ENCODE assay signal across 12 cellular contexts in genomic region chr7:77426521-77427051, GRCh38. TPM values are rescaled to one million over a fixed set of nuclear protein-coding genes. Genes with fewer than 3 reads are reported as not detected.
DNase-seq lines count a peak whose midpoint lies in the region; ATAC-seq, FAIRE-seq and TF ChIP-seq lines count a peak whose summit lies in the region.
"Had no signal": no experiment of that assay in that cellular context is flagged by ENCODE, and none has a peak within 500 bp of the region (broad histone marks: within the 10 kb centered on the region; RNA-seq: fewer than 3 reads in every experiment).

No MANE protein-coding gene starts in this region.

- peak overlapping the region; percentile 69 for H3K4me3 Mint-ChIP-seq in neural crest cell
- H3K4me3 Mint-ChIP-seq: activated T-helper 1 cell treated with anti-CD3 and anti-CD28 coated beads, Interleukin-12 subunit alpha, Interleukin-12 subunit beta, Interleukin-2, Interleukin-4 antibody, amounts not matched to agents 30 ng/mL and 10 ng/mL and 1 ng/mL, durations not matched to agents 14 hours and 24 hours and 36 hours had no signal

- no peaks in the 10 kb centered on the region for H3K36me3 Mint-ChIP-seq in neural crest cell (ENCODE audit: low read depth)

- H3K27me3 Mint-ChIP-seq in neural crest cell (ENCODE audit: low read depth), result no peaks in the 10 kb centered on the region

- WGBS in gastroesophageal sphincter (ENCODE audit: low coverage in 1 of 2), 2 donors, result 61% methylated on average over 5 of the region's 5 CpGs; no CpG with 5 or more reads in 1 of the 2 donors

- intact Hi-C loops in endothelial cell of umbilical vein (cut with micrococcal nuclease), result loop anchor here (5.0 kb wide), 1 partner anchor 111 kb away; the partner anchor contains the start of gene PTPN12

- H3K79me2 ChIP-seq in endothelial cell of umbilical vein (ENCODE audit: control insufficient read depth, insufficient read depth, low read length), result no peaks in the 10 kb centered on the region

- peak overlapping the region; percentile 73 to 92 (median 87); a peak in 19 of 22 replicates for H3K27ac ChIP-seq in BLaER1 treated with 17β-estradiol and CSF1 and Interleukin-3, amounts not matched to agents 10 nM and 100 nM
- no peak overlapping the region for H3K27ac ChIP-seq in endothelial cell of umbilical vein (ENCODE audit: insufficient read depth, low read depth, low read length)
- H3K27ac ChIP-seq in gastroesophageal sphincter, result peak overlapping the region in 1 of 4 donors; percentile 10

- TF ChIP-seq CTCF in endothelial cell of umbilical vein (IDR thresholded peaks at IDR 0.05; ENCODE audit: extremely low read depth in 1 of 2, insufficient read depth in 1 of 2, low read depth in 1 of 2, low read length in 2 of 2) (no peak), neural crest cell (conservative IDR thresholded peaks at IDR 0.05) (no peak), gastroesophageal sphincter (IDR thresholded peaks at IDR 0.05) (no peak), BE2C (IDR thresholded peaks at IDR 0.05; ENCODE audit: low read depth, low read length) (no peak)

- TF ChIP-seq EP300 in gastroesophageal sphincter (IDR thresholded peaks at IDR 0.05), result no peak

- no peak for ATAC-seq in gastroesophageal sphincter

- no peak for FAIRE-seq in endothelial cell of umbilical vein (lab: Jason Lieb, UNC)
- FAIRE-seq: D721Med had no signal

- CTCF ChIA-PET in endothelial cell of umbilical vein (lab: Charles Lee), result interaction anchor here (2.4 kb wide), 1 partner anchor 12 kb away, joined by 9 read pairs; no protein-coding TSS in a partner anchor

- H3K27ac Mint-ChIP-seq in neural crest cell (ENCODE audit: unreplicated experiment), result peak overlapping the region; percentile 92
- H3K27ac Mint-ChIP-seq: activated T-helper 1 cell treated with anti-CD3 and anti-CD28 coated beads, Interleukin-12 subunit alpha, Interleukin-12 subunit beta, Interleukin-2, Interleukin-4 antibody, amounts not matched to agents 30 ng/mL and 10 ng/mL and 1 ng/mL, durations not matched to agents 14 hours and 24 hours and 36 hours had no signal

- no peaks in the 10 kb centered on the region for H4K20me1 ChIP-seq in BLaER1 treated with 17β-estradiol and CSF1 and Interleukin-3, amounts not matched to agents 10 nM and 100 nM
- no peaks in the 10 kb centered on the region for H4K20me1 ChIP-seq in endothelial cell of umbilical vein (replicated peaks; ENCODE audit: control insufficient read depth, extremely low read depth, insufficient read depth, low read length)

- peak; percentile 15 for DNase-seq in MG63
- no peak for DNase-seq in endothelial cell of umbilical vein (ENCODE audit: low read depth, low spot score)
- no peak for DNase-seq in neural crest cell (ENCODE audit: low read depth, low spot score)
- no peak for DNase-seq in activated CD4-positive, alpha-beta T cell treated with anti-CD3 and anti-CD28 coated beads for 1 hour
- no peak for DNase-seq in cerebellum (ENCODE audit: low spot score)
- DNase-seq in BE2C, result no peak
- DNase-seq: esophagus squamous epithelium, NCI-H1436 treated with DMSO at 0.1 percent for 48 hours had no signal

- BruUV-seq in endothelial cell of umbilical vein (replicated peaks; lab: Mats Ljungman, UMichigan), result no TSS peak

- dilution Hi-C loops in endothelial cell of umbilical vein (cut with MboI; ENCODE audit: extremely low pct_ligation_motif_present, low sequenced_read_pairs), result no loop called here

- H3K4me2 ChIP-seq in BLaER1 treated with 17β-estradiol and CSF1 and Interleukin-3, amounts not matched to agents 10 nM and 100 nM, result peak overlapping the region in 8 of 11 experiments; percentile 80 to 89 (median 84); a peak in 15 of 22 replicates
- H3K4me2 ChIP-seq in endothelial cell of umbilical vein (ENCODE audit: insufficient read depth, low read length), result no peak overlapping the region

- H3K36me3 ChIP-seq in BLaER1 treated with 17β-estradiol and CSF1 and Interleukin-3, amounts not matched to agents 10 nM and 100 nM, result no peaks in the 10 kb centered on the region
- no peaks in the 10 kb centered on the region for H3K36me3 ChIP-seq in MG63
- H3K36me3 ChIP-seq in endothelial cell of umbilical vein (ENCODE audit: control insufficient read depth in 2 of 2, extremely low read depth in 1 of 2, insufficient read depth in 2 of 2, low read length in 2 of 2), result no peaks in the 10 kb centered on the region
- no peaks in the 10 kb centered on the region for H3K36me3 ChIP-seq in gastroesophageal sphincter
- H3K36me3 ChIP-seq in BE2C, result no peaks in the 10 kb centered on the region
- H3K36me3 ChIP-seq: esophagus squamous epithelium had no signal

- H3K9me1 ChIP-seq in endothelial cell of umbilical vein (replicated peaks; ENCODE audit: control insufficient read depth, extremely low read depth, insufficient read depth, low read length), result no peaks in the 10 kb centered on the region

- POLR2A ChIA-PET in endothelial cell of umbilical vein (lab: Charles Lee), result no interaction called here

- peak overlapping the region; percentile 25 for H2AFZ ChIP-seq in endothelial cell of umbilical vein (ENCODE audit: low read depth, low read length)

- H3K9me3 ChIP-seq in BLaER1 treated with 17β-estradiol and CSF1 and Interleukin-3, amounts not matched to agents 10 nM and 100 nM (replicated peaks in 1 of 11), result no peaks in the 10 kb centered on the region
- H3K9me3 ChIP-seq in MG63 (no peaks in the 10 kb centered on the region), endothelial cell of umbilical vein (replicated peaks; ENCODE audit: control insufficient read depth, insufficient read depth, low read length) (no peaks in the 10 kb centered on the region), gastroesophageal sphincter (no peaks in the 10 kb centered on the region), BE2C (no peaks in the 10 kb centered on the region)
- H3K9me3 ChIP-seq: esophagus squamous epithelium had no signal

- H3K4me1 ChIP-seq in BLaER1 treated with 17β-estradiol and CSF1 and Interleukin-3, amounts not matched to agents 10 nM and 100 nM, result peaks cover 23 to 90% (median 54%) of the 10 kb centered on the region in 10 experiments
- H3K4me1 ChIP-seq in endothelial cell of umbilical vein (ENCODE audit: control insufficient read depth, extremely low read depth, insufficient read depth, low read length) (peaks cover 21% of the 10 kb centered on the region), gastroesophageal sphincter (peaks cover 0 to 10% (median 0%) of the 10 kb centered on the region in 3 donors), BE2C (no peaks in the 10 kb centered on the region)

- H3K27me3 ChIP-seq in BLaER1 treated with 17β-estradiol and CSF1 and Interleukin-3, amounts not matched to agents 10 nM and 100 nM, result no peaks in the 10 kb centered on the region
- H3K27me3 ChIP-seq in MG63 (no peaks in the 10 kb centered on the region), endothelial cell of umbilical vein (ENCODE audit: control insufficient read depth in 2 of 2, insufficient read depth in 2 of 2, low read length in 2 of 2) (no peaks in the 10 kb centered on the region), gastroesophageal sphincter (no peaks in the 10 kb centered on the region), BE2C (peaks cover 11% of the 10 kb centered on the region)

- TF ChIP-seq POLR2A in endothelial cell of umbilical vein (IDR thresholded peaks at IDR 0.05; ENCODE audit: low read depth, low read length) (no peak), gastroesophageal sphincter (IDR thresholded peaks at IDR 0.05) (no peak)

- H3K9ac ChIP-seq in BLaER1 treated with 17β-estradiol and CSF1 and Interleukin-3, amounts not matched to agents 10 nM and 100 nM, result peak overlapping the region in 3 of 11 experiments; percentile 27 to 75 (median 72); a peak in 3 of 22 replicates
- no peak overlapping the region for H3K9ac ChIP-seq in endothelial cell of umbilical vein (replicated peaks; ENCODE audit: extremely low read depth, insufficient read depth, low read length)

- H3K4me1 Mint-ChIP-seq in neural crest cell, result peaks cover 76% of the 10 kb centered on the region

- no peaks in the 10 kb centered on the region for H3K9me3 Mint-ChIP-seq in neural crest cell
- H3K9me3 Mint-ChIP-seq: activated T-helper 1 cell treated with anti-CD3 and anti-CD28 coated beads, Interleukin-12 subunit alpha, Interleukin-12 subunit beta, Interleukin-2, Interleukin-4 antibody, amounts not matched to agents 30 ng/mL and 10 ng/mL and 1 ng/mL, durations not matched to agents 14 hours and 24 hours and 36 hours had no signal

- H3K4me3 ChIP-seq in BLaER1 treated with 17β-estradiol and CSF1 and Interleukin-3, amounts not matched to agents 10 nM and 100 nM, result no peak overlapping the region
- H3K4me3 ChIP-seq in MG63 (peak overlapping the region; percentile 21; the same call in 1 of the 2 replicates), endothelial cell of umbilical vein (replicated peaks in 1 of 3; ENCODE audit: insufficient read depth in 1 of 3, low read depth in 1 of 3, low read length in 3 of 3) (no peak overlapping the region), gastroesophageal sphincter (no peak overlapping the region), BE2C (ENCODE audit: low read depth, low read length) (no peak overlapping the region)
- H3K4me3 ChIP-seq: esophagus squamous epithelium had no signal

TF ChIP-seq in endothelial cell of umbilical vein, 7 proteins besides CTCF, POLR2A, EP300 and RAD21:
- no peak for TF ChIP-seq JUN (IDR thresholded peaks at IDR 0.05; ENCODE audit: borderline replicate concordance, insufficient read depth, insufficient read length, low read depth)
- no peak for TF ChIP-seq FOS (IDR thresholded peaks at IDR 0.05; ENCODE audit: borderline replicate concordance, insufficient read depth, low read length)
TF ChIP-seq in endothelial cell of umbilical vein: peak in this region for 0.

RNA-seq across cellular contexts. Expression of gene GSAP, which starts 10.4 kb away (rescaled TPM):
- total RNA-seq in MG63 (2014; rRNA removed; shearing (Covaris generic); ENCODE audit: low replicate concordance), result 0.74 and 2.3 TPM in 2 replicates
- total RNA-seq in endothelial cell of umbilical vein (2.4 and 5.8 TPM in 2 replicates), neural crest cell (2.1 and 2.2 TPM in 2 replicates), gastroesophageal sphincter (10 to 100 TPM; 12.8 to 23.7 (median 15.5) TPM), cerebellum (14.2 TPM)
- 2.0 and 2.3 TPM in 2 replicates for polyA plus RNA-seq in endothelial cell of umbilical vein
- 1.3 and 1.6 TPM in 2 replicates for polyA plus RNA-seq in endothelial cell of umbilical vein (2011; cell fraction: cytosol; rRNA removed)
- 13.0 and 15.6 TPM in 2 replicates for polyA plus RNA-seq in endothelial cell of umbilical vein (2011; cell fraction: nucleus; rRNA removed)
- polyA plus RNA-seq in endothelial cell of umbilical vein (2012), result 1.6 and 2.5 TPM in 2 replicates
- 8.7 and 10.4 TPM in 2 replicates for polyA minus RNA-seq in endothelial cell of umbilical vein
- not detected for polyA minus RNA-seq in endothelial cell of umbilical vein (2011; cell fraction: cytosol; rRNA and poly(A)+ RNA removed)
- 7.7 and 10.3 TPM in 2 replicates for polyA minus RNA-seq in endothelial cell of umbilical vein (2011; cell fraction: nucleus; rRNA and poly(A)+ RNA removed)
- not detected for polyA plus RNA-seq in BE2C (2012; ENCODE audit: insufficient read depth, insufficient read length, low read depth)
